In the genomic region with DNA sequence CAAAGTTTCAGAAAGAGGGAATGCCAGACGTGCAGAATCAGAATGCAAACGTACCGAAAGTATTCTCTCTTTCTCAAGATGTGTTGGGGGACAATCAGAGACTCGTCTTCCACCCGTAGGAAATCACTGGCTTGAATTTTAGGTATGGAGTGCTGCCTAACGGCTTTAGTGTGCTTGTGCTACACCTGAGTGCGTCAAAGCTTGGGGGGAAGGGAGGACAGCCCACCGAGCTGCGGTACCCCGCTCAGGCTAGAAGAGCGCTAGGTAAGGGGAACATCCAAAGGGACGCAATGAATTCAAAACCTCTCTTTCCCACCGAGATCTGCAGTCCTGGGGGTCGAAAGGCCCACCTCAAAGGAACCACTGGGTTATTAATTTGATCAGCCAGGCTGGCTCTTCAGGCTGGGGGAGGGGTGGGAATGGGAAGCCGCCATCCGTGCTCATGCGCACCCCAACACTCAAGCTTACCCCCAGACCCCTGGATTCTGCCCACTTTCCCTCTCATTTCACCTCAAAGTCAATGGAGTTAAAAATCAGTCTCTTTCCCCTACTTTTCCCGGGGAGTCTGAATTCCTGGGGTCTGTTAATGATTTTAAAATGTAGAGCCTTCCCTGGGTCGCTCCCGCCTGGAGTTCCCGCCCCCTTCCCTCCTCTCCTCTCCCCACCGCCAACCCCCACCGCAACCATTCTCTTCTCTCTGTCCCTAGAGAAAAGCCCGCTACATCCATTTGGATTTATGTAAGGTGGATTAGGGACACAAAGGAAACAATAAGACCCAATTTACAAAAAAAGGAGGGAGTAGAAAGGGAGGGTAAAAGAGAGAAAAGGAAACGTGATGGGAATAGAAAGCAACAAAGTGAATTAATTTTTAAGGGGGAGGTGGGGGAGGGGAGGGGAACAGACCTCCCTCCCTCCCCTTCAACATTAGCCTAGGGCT, we compare ENCODE assay signal across 8 cellular contexts. TPM values are rescaled to one million over a fixed set of nuclear protein-coding genes. Genes with fewer than 3 reads are reported as not detected.
DNase-seq lines count a peak whose midpoint lies in the region; ATAC-seq and TF ChIP-seq lines count a peak whose summit lies in the region.

No MANE protein-coding gene starts in this region.

- intact Hi-C loops in left cardiac atrium (cut with DNase I) = loop anchor here (5.0 to 10.0 kb wide), 7 partner anchors 42 to 1832 kb away; no protein-coding TSS in a partner anchor
- intact Hi-C loops in naive thymus-derived CD4-positive, alpha-beta T cell (cut with micrococcal nuclease) = loop anchor here (5.0 to 10.0 kb wide), 17 partner anchors 37 to 1293 kb away; a partner anchor contains a TSS
- intact Hi-C loops in aorta (cut with DNase I) = loop anchor here (5.0 to 10.0 kb wide), 6 partner anchors 125 to 1835 kb away; no protein-coding TSS in a partner anchor

- H3K4me3 Mint-ChIP-seq in naive thymus-derived CD4-positive, alpha-beta T cell = peak overlapping the region; percentile 49 to 97 (median 94)

- H3K4me1 ChIP-seq in right atrium auricular region (peaks cover 0 to 45% of the 10 kb centered on the region in 2 donors), aorta (ENCODE audit: control insufficient read depth in 1 of 2, insufficient read depth in 2 of 2, low read length in 2 of 2) (peaks cover 0 to 3% of the 10 kb centered on the region in 2 donors)
- H3K4me1 ChIP-seq in naive thymus-derived CD4-positive, alpha-beta T cell (ENCODE audit: control insufficient read depth in 2 of 2, insufficient read depth in 2 of 2, low read length in 2 of 2) = peaks cover 11 to 23% of the 10 kb centered on the region in 2 donors

- peak overlapping the region in 7 of 9 donors; percentile 17 to 89 (median 81) for H3K27ac Mint-ChIP-seq in naive thymus-derived CD4-positive, alpha-beta T cell

- CTCF ChIA-PET in naive thymus-derived CD4-positive, alpha-beta T cell (lab: Charles Lee) = no interaction called here

- H3K4me1 Mint-ChIP-seq in naive thymus-derived CD4-positive, alpha-beta T cell = peaks cover 22 to 67% (median 41%) of the 10 kb centered on the region in 7 donors

- H3K27me3 Mint-ChIP-seq in naive thymus-derived CD4-positive, alpha-beta T cell = peaks cover 11 to 73% (median 32%) of the 10 kb centered on the region in 5 donors

- H3K27me3 ChIP-seq in right atrium auricular region (no peaks in the 10 kb centered on the region), aorta (ENCODE audit: control insufficient read depth in 1 of 2, insufficient read depth in 2 of 2, low read length in 1 of 2) (no peaks in the 10 kb centered on the region)
- peaks cover 0 to 2% of the 10 kb centered on the region in 2 donors for H3K27me3 ChIP-seq in naive thymus-derived CD4-positive, alpha-beta T cell (ENCODE audit: control insufficient read depth in 2 of 2, insufficient read depth in 2 of 2, low read length in 2 of 2)

- H3K27ac ChIP-seq in right atrium auricular region (peak overlapping the region; percentile 28 to 91), coronary artery (no peak overlapping the region), aorta (ENCODE audit: low read depth in 1 of 2, low read length in 2 of 2) (no peak overlapping the region)
- no peak overlapping the region for H3K27ac ChIP-seq in naive thymus-derived CD4-positive, alpha-beta T cell (ENCODE audit: low read depth, low read length)

- H3K4me3 ChIP-seq in right atrium auricular region = peak overlapping the region; percentile 67 to 87
- peak overlapping the region; percentile 83 for H3K4me3 ChIP-seq in coronary artery
- H3K4me3 ChIP-seq in naive thymus-derived CD4-positive, alpha-beta T cell (ENCODE audit: low read length) = peak overlapping the region; percentile 91
- peak overlapping the region; percentile 29 to 65 for H3K4me3 ChIP-seq in aorta (ENCODE audit: low read length in 2 of 2)

- WGBS in aorta, 2 donors = 72 to 81% methylated on average over 25 of the region's 25 CpGs

- no peak for DNase-seq in right atrium auricular region (ENCODE audit: low spot score)
- DNase-seq in left cardiac atrium = no peak
- no peak for DNase-seq in coronary artery (ENCODE audit: low spot score)
- DNase-seq in naive thymus-derived CD4-positive, alpha-beta T cell = peak in 1 of 9 donors; percentile 7
- DNase-seq in aorta = no peak
- no peak for DNase-seq in activated CD8-positive, alpha-beta memory T cell treated with anti-CD3 and anti-CD28 coated beads, Interleukin-2, amount 50 U/mL, for 48 hours
- DNase-seq in hepatic stellate cell (ENCODE audit: low spot score) = no peak

- no peaks in the 10 kb centered on the region for H3K9me3 ChIP-seq in right atrium auricular region
- no peaks in the 10 kb centered on the region for H3K9me3 ChIP-seq in naive thymus-derived CD4-positive, alpha-beta T cell (ENCODE audit: control insufficient read depth in 2 of 3, low read length in 3 of 3)
- H3K9me3 ChIP-seq in aorta (ENCODE audit: control insufficient read depth, low read length) = no peaks in the 10 kb centered on the region

- no peaks in the 10 kb centered on the region for H3K9me3 Mint-ChIP-seq in naive thymus-derived CD4-positive, alpha-beta T cell

- H3K36me3 ChIP-seq in right atrium auricular region (peaks cover 6% of the 10 kb centered on the region), aorta (ENCODE audit: control insufficient read depth in 1 of 2, insufficient read depth in 2 of 2, low read length in 1 of 2) (no peaks in the 10 kb centered on the region)
- peaks cover 0 to 8% (median 0%) of the 10 kb centered on the region in 3 experiments for H3K36me3 ChIP-seq in naive thymus-derived CD4-positive, alpha-beta T cell (ENCODE audit: control insufficient read depth in 2 of 3, insufficient read depth in 3 of 3, low read length in 3 of 3)

- TF ChIP-seq CTCF in right atrium auricular region (IDR thresholded peaks at IDR 0.05) (no peak), coronary artery (IDR thresholded peaks at IDR 0.05) (no peak)

- POLR2A ChIA-PET in naive thymus-derived CD4-positive, alpha-beta T cell (lab: Charles Lee) = no interaction called here

- ATAC-seq in left cardiac atrium = no peak
- ATAC-seq in naive thymus-derived CD4-positive, alpha-beta T cell = no peak
- no peak for ATAC-seq in aorta (ENCODE audit: low FRiP score)
- no peak for ATAC-seq in GM18517 (IDR thresholded peaks at IDR 0.05; ENCODE audit: unreplicated experiment)

- peaks cover 0 to 16% (median 4%) of the 10 kb centered on the region in 5 donors for H3K36me3 Mint-ChIP-seq in naive thymus-derived CD4-positive, alpha-beta T cell

RNA-seq across cellular contexts. Expression of a gene that starts 2.5 kb away (rescaled TPM):
- total RNA-seq in right atrium auricular region (100 to 1,000 TPM in 1 of 2 donors, 10 to 100 TPM in 1; 74.2 to 107 TPM), left cardiac atrium (10 to 100 TPM; 55.8 to 84.1 TPM), aorta (10 to 100 TPM; 19.9 to 32.1 TPM)
- total RNA-seq in naive thymus-derived CD4-positive, alpha-beta T cell = 10 to 100 TPM; 12.4 to 42.8 (median 30.6) TPM
- 10 to 100 TPM in 1 of 2 donors, 1 to 10 TPM in 1; 8.3 to 16.1 TPM for polyA plus RNA-seq in naive thymus-derived CD4-positive, alpha-beta T cell
- polyA plus RNA-seq in aorta = 1 to 10 TPM; 2.9 to 5.3 TPM

Comparison
In these comparisons a context has a peak if more than half of its experiments do, and no peak if none do; other contexts are left out.
1. H3K27ac ChIP-seq: peak in right atrium auricular region (2 of 2); none in coronary artery (0 of 2), naive thymus-derived CD4-positive, alpha-beta T cell (single experiment) and aorta (0 of 2).
2. Peak in every context shown above with its lines, with median percentiles within 50 percentile points of each other: H3K4me3 ChIP-seq.